Comparison of ENCODE assay signal across 1 cellular context in the genomic region with DNA sequence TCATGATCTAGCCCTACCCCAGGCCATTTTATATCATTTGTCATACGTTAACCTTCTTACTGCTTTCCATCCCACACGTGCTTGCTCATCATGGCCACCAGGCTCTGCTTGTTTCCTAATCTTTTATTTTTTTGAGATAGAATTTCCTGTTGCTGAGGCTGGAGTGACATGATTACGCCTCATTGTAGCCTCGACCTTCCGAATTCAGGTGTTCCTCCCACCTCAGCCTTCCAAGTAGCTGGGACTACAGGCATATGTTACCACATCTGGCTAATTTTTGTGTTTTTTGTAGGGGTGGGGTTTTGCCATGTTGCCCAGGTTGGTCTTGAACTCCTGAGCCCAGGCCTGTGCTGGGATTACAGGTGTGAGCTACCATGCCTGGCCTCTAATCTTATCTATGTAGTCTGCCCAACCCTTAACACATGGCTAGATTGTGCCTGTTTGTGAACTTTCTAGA.
TF ChIP-seq lines count a peak whose summit lies in the region.

No MANE protein-coding gene starts in this region.

TF ChIP-seq in K562, 482 proteins besides CTCF, POLR2A, EP300 and RAD21 (continued from another document and continues in another):
- TF ChIP-seq, protein P1, sequence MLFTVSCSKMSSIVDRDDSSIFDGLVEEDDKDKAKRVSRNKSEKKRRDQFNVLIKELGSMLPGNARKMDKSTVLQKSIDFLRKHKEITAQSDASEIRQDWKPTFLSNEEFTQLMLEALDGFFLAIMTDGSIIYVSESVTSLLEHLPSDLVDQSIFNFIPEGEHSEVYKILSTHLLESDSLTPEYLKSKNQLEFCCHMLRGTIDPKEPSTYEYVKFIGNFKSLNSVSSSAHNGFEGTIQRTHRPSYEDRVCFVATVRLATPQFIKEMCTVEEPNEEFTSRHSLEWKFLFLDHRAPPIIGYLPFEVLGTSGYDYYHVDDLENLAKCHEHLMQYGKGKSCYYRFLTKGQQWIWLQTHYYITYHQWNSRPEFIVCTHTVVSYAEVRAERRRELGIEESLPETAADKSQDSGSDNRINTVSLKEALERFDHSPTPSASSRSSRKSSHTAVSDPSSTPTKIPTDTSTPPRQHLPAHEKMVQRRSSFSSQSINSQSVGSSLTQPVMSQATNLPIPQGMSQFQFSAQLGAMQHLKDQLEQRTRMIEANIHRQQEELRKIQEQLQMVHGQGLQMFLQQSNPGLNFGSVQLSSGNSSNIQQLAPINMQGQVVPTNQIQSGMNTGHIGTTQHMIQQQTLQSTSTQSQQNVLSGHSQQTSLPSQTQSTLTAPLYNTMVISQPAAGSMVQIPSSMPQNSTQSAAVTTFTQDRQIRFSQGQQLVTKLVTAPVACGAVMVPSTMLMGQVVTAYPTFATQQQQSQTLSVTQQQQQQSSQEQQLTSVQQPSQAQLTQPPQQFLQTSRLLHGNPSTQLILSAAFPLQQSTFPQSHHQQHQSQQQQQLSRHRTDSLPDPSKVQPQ (CRISPR knock-in tag; IDR thresholded peaks at IDR 0.05; ENCODE audit: borderline replicate concordance), result no peak
- TF ChIP-seq TEAD4 (IDR thresholded peaks at IDR 0.05; ENCODE audit: low read length) (peak; percentile 46; the same call in 1 of the 2 replicates), TEAD4 (CRISPR knock-in tag; IDR thresholded peaks at IDR 0.05; ENCODE audit: borderline replicate concordance) (no peak), HSF4 (CRISPR knock-in tag; IDR thresholded peaks at IDR 0.05; ENCODE audit: borderline replicate concordance) (no peak), ARID1B (IDR thresholded peaks at IDR 0.05) (peak; percentile 60; the same call in 1 of the 2 replicates), NELFE (IDR thresholded peaks at IDR 0.05; ENCODE audit: insufficient read depth, insufficient read length) (no peak), PRMT5 (CRISPR knock-in tag; IDR thresholded peaks at IDR 0.05) (no peak), ETV5 (CRISPR knock-in tag; IDR thresholded peaks at IDR 0.05; ENCODE audit: low read depth) (no peak), PCBP1 (IDR thresholded peaks at IDR 0.05; ENCODE audit: low read depth, low read length, poor library complexity, severe bottlenecking) (no peak), ATF7 (IDR thresholded peaks at IDR 0.05) (0 out of 2 replicates have a peak, but pooled peaks have one; percentile 17), ATF1 (CRISPR knock-in tag; IDR thresholded peaks at IDR 0.05) (no peak), ATF1 (tag; IDR thresholded peaks at IDR 0.05) (no peak), BRCA1 (IDR thresholded peaks at IDR 0.05) (no peak), BRCA1 (CRISPR knock-in tag; IDR thresholded peaks at IDR 0.05) (no peak), TAF1 (IDR thresholded peaks at IDR 0.05; ENCODE audit: control insufficient read depth, extremely low read depth, insufficient read depth, low read length, severe bottlenecking) (no peak), NCOR1 (IDR thresholded peaks at IDR 0.05) (peak; percentile 16; the same call in 1 of the 2 replicates), ZFP1 (CRISPR knock-in tag; IDR thresholded peaks at IDR 0.05) (no peak), JUNB (CRISPR knock-in tag; conservative IDR thresholded peaks at IDR 0.05) (no peak), POLR2AphosphoS5 (IDR thresholded peaks at IDR 0.05; ENCODE audit: control insufficient read depth, insufficient read depth, low read depth, low read length) (peak; percentile 37; the same call in 1 of the 2 replicates), BHLHE40 (IDR thresholded peaks at IDR 0.05; ENCODE audit: low read length) (peak; percentile 63; the same call in 1 of the 2 replicates), BDP1 (IDR thresholded peaks at IDR 0.05; ENCODE audit: insufficient read depth, insufficient read length) (no peak), ZNF174 (CRISPR knock-in tag; IDR thresholded peaks at IDR 0.05) (no peak), CREBBP (IDR thresholded peaks at IDR 0.05; ENCODE audit: low read depth, low read length) (no peak), ZSCAN29 (IDR thresholded peaks at IDR 0.05) (no peak), CBFA2T3 (IDR thresholded peaks at IDR 0.05) (peak; percentile 74), SREBF2 (CRISPR knock-in tag; IDR thresholded peaks at IDR 0.05) (no peak), KLF1 (tag; IDR thresholded peaks at IDR 0.05) (no peak), SMARCE1 (IDR thresholded peaks at IDR 0.05) (0 out of 2 replicates have a peak, but pooled peaks have one; percentile 39), PML (IDR thresholded peaks at IDR 0.05; ENCODE audit: low read length) (no peak), NR1H2 (CRISPR knock-in tag; IDR thresholded peaks at IDR 0.05) (no peak), ZNF444 (CRISPR knock-in tag; IDR thresholded peaks at IDR 0.05) (no peak), MEIS2 (IDR thresholded peaks at IDR 0.05; ENCODE audit: partially characterized antibody) (no peak)
- TF ChIP-seq, protein P2, sequence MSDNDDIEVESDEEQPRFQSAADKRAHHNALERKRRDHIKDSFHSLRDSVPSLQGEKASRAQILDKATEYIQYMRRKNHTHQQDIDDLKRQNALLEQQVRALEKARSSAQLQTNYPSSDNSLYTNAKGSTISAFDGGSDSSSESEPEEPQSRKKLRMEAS (CRISPR knock-in tag; IDR thresholded peaks at IDR 0.05), result peak; percentile 66
- TF ChIP-seq, protein P3, sequence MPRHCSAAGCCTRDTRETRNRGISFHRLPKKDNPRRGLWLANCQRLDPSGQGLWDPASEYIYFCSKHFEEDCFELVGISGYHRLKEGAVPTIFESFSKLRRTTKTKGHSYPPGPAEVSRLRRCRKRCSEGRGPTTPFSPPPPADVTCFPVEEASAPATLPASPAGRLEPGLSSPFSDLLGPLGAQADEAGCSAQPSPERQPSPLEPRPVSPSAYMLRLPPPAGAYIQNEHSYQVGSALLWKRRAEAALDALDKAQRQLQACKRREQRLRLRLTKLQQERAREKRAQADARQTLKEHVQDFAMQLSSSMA (CRISPR knock-in tag; IDR thresholded peaks at IDR 0.05), result no peak
- TF ChIP-seq, protein P4, sequence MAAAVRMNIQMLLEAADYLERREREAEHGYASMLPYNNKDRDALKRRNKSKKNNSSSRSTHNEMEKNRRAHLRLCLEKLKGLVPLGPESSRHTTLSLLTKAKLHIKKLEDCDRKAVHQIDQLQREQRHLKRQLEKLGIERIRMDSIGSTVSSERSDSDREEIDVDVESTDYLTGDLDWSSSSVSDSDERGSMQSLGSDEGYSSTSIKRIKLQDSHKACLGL (CRISPR knock-in tag; IDR thresholded peaks at IDR 0.05; ENCODE audit: borderline replicate concordance, poor library complexity, severe bottlenecking), result no peak
- TF ChIP-seq, protein P5, sequence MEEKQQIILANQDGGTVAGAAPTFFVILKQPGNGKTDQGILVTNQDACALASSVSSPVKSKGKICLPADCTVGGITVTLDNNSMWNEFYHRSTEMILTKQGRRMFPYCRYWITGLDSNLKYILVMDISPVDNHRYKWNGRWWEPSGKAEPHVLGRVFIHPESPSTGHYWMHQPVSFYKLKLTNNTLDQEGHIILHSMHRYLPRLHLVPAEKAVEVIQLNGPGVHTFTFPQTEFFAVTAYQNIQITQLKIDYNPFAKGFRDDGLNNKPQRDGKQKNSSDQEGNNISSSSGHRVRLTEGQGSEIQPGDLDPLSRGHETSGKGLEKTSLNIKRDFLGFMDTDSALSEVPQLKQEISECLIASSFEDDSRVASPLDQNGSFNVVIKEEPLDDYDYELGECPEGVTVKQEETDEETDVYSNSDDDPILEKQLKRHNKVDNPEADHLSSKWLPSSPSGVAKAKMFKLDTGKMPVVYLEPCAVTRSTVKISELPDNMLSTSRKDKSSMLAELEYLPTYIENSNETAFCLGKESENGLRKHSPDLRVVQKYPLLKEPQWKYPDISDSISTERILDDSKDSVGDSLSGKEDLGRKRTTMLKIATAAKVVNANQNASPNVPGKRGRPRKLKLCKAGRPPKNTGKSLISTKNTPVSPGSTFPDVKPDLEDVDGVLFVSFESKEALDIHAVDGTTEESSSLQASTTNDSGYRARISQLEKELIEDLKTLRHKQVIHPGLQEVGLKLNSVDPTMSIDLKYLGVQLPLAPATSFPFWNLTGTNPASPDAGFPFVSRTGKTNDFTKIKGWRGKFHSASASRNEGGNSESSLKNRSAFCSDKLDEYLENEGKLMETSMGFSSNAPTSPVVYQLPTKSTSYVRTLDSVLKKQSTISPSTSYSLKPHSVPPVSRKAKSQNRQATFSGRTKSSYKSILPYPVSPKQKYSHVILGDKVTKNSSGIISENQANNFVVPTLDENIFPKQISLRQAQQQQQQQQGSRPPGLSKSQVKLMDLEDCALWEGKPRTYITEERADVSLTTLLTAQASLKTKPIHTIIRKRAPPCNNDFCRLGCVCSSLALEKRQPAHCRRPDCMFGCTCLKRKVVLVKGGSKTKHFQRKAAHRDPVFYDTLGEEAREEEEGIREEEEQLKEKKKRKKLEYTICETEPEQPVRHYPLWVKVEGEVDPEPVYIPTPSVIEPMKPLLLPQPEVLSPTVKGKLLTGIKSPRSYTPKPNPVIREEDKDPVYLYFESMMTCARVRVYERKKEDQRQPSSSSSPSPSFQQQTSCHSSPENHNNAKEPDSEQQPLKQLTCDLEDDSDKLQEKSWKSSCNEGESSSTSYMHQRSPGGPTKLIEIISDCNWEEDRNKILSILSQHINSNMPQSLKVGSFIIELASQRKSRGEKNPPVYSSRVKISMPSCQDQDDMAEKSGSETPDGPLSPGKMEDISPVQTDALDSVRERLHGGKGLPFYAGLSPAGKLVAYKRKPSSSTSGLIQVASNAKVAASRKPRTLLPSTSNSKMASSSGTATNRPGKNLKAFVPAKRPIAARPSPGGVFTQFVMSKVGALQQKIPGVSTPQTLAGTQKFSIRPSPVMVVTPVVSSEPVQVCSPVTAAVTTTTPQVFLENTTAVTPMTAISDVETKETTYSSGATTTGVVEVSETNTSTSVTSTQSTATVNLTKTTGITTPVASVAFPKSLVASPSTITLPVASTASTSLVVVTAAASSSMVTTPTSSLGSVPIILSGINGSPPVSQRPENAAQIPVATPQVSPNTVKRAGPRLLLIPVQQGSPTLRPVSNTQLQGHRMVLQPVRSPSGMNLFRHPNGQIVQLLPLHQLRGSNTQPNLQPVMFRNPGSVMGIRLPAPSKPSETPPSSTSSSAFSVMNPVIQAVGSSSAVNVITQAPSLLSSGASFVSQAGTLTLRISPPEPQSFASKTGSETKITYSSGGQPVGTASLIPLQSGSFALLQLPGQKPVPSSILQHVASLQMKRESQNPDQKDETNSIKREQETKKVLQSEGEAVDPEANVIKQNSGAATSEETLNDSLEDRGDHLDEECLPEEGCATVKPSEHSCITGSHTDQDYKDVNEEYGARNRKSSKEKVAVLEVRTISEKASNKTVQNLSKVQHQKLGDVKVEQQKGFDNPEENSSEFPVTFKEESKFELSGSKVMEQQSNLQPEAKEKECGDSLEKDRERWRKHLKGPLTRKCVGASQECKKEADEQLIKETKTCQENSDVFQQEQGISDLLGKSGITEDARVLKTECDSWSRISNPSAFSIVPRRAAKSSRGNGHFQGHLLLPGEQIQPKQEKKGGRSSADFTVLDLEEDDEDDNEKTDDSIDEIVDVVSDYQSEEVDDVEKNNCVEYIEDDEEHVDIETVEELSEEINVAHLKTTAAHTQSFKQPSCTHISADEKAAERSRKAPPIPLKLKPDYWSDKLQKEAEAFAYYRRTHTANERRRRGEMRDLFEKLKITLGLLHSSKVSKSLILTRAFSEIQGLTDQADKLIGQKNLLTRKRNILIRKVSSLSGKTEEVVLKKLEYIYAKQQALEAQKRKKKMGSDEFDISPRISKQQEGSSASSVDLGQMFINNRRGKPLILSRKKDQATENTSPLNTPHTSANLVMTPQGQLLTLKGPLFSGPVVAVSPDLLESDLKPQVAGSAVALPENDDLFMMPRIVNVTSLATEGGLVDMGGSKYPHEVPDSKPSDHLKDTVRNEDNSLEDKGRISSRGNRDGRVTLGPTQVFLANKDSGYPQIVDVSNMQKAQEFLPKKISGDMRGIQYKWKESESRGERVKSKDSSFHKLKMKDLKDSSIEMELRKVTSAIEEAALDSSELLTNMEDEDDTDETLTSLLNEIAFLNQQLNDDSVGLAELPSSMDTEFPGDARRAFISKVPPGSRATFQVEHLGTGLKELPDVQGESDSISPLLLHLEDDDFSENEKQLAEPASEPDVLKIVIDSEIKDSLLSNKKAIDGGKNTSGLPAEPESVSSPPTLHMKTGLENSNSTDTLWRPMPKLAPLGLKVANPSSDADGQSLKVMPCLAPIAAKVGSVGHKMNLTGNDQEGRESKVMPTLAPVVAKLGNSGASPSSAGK (IDR thresholded peaks at IDR 0.05), result 0 out of 2 replicates have a peak, but pooled peaks have one; percentile 11
- TF ChIP-seq, protein P6, sequence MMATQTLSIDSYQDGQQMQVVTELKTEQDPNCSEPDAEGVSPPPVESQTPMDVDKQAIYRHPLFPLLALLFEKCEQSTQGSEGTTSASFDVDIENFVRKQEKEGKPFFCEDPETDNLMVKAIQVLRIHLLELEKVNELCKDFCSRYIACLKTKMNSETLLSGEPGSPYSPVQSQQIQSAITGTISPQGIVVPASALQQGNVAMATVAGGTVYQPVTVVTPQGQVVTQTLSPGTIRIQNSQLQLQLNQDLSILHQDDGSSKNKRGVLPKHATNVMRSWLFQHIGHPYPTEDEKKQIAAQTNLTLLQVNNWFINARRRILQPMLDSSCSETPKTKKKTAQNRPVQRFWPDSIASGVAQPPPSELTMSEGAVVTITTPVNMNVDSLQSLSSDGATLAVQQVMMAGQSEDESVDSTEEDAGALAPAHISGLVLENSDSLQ (IDR thresholded peaks at IDR 0.05), result peak; percentile 40; the same call in 1 of the 2 replicates
- TF ChIP-seq, protein P7, sequence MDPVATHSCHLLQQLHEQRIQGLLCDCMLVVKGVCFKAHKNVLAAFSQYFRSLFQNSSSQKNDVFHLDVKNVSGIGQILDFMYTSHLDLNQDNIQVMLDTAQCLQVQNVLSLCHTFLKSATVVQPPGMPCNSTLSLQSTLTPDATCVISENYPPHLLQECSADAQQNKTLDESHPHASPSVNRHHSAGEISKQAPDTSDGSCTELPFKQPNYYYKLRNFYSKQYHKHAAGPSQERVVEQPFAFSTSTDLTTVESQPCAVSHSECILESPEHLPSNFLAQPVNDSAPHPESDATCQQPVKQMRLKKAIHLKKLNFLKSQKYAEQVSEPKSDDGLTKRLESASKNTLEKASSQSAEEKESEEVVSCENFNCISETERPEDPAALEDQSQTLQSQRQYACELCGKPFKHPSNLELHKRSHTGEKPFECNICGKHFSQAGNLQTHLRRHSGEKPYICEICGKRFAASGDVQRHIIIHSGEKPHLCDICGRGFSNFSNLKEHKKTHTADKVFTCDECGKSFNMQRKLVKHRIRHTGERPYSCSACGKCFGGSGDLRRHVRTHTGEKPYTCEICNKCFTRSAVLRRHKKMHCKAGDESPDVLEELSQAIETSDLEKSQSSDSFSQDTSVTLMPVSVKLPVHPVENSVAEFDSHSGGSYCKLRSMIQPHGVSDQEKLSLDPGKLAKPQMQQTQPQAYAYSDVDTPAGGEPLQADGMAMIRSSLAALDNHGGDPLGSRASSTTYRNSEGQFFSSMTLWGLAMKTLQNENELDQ (CRISPR knock-in tag; IDR thresholded peaks at IDR 0.05; ENCODE audit: borderline replicate concordance), result no peak
- TF ChIP-seq, protein P8, sequence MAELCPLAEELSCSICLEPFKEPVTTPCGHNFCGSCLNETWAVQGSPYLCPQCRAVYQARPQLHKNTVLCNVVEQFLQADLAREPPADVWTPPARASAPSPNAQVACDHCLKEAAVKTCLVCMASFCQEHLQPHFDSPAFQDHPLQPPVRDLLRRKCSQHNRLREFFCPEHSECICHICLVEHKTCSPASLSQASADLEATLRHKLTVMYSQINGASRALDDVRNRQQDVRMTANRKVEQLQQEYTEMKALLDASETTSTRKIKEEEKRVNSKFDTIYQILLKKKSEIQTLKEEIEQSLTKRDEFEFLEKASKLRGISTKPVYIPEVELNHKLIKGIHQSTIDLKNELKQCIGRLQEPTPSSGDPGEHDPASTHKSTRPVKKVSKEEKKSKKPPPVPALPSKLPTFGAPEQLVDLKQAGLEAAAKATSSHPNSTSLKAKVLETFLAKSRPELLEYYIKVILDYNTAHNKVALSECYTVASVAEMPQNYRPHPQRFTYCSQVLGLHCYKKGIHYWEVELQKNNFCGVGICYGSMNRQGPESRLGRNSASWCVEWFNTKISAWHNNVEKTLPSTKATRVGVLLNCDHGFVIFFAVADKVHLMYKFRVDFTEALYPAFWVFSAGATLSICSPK (IDR thresholded peaks at IDR 0.05; ENCODE audit: borderline replicate concordance), result no peak
